ENCODE assay signal across 19 cellular contexts in the genomic region with DNA sequence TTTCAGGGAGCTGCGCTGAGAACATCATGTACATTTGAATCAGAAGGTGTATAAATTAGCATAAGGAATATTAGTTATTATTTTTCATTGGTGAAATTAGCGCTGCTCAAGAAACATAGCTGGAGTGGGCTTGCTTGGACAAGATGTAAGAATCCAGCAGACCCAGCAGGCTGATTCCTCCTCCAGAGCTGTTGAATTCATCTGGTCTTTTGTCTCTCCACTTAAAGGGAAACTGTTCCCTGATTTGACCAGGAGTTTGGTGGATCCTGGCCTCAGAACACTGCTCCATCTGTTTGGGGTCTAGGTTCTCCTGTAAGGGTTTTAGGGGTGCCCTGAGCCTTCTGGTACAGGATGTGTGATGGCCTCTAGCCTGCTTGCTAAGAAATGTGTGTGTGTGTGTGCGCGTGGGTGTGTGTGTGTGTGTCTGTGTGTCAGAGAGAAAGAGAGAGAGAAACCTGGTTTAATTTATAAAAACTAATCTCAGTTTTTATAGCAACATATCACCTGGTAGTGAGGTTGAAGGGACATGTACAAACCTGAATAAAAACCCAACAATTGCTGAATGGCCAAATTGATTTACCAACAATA. TPM values are rescaled to one million over a fixed set of nuclear protein-coding genes. Genes with fewer than 3 reads are reported as not detected.
DNase-seq lines count a peak whose midpoint lies in the region; ATAC-seq and TF ChIP-seq lines count a peak whose summit lies in the region.
"Had no signal": no experiment of that assay in that cellular context is flagged by ENCODE, and none has a peak within 500 bp of the region (broad histone marks: within the 10 kb centered on the region; RNA-seq: fewer than 3 reads in every experiment).

No MANE protein-coding gene starts in this region.

- H3K4me2 ChIP-seq in SU-DHL-6 (ENCODE audit: low read depth, low read length, poor library complexity, severe bottlenecking) = peak overlapping the region; percentile 83

- H3K4me3 Mint-ChIP-seq in T-helper 1 cell treated with Interleukin-12 subunit alpha and Interleukin-12 subunit beta and Interleukin-4 antibody, amounts not matched to agents 30 μg/mL and 1 μg/mL, for 36 hours = no peak overlapping the region
- peak overlapping the region in 3 of 8 donors; percentile 29 to 53 (median 39) for H3K4me3 Mint-ChIP-seq in CD4-positive, alpha-beta memory T cell
- H3K4me3 Mint-ChIP-seq in chondrocyte (ENCODE audit: unreplicated experiment) = no peak overlapping the region

- H3K9me3 ChIP-seq in CD4-positive, alpha-beta memory T cell (ENCODE audit: control insufficient read depth in 1 of 2, low read length in 2 of 2) = no peaks in the 10 kb centered on the region
- no peaks in the 10 kb centered on the region for H3K9me3 ChIP-seq in SU-DHL-6 (ENCODE audit: insufficient read depth, low read length)
- H3K9me3 ChIP-seq: body of pancreas, Caco-2 had no signal

- no peaks in the 10 kb centered on the region for H3K27me3 Mint-ChIP-seq in T-helper 1 cell treated with Interleukin-12 subunit alpha and Interleukin-12 subunit beta and Interleukin-4 antibody, amounts not matched to agents 30 μg/mL and 1 μg/mL, for 36 hours (ENCODE audit: low read depth)
- no peaks in the 10 kb centered on the region for H3K27me3 Mint-ChIP-seq in CD4-positive, alpha-beta memory T cell
- peaks cover 10% of the 10 kb centered on the region for H3K27me3 Mint-ChIP-seq in chondrocyte (ENCODE audit: low read depth)
- H3K27me3 Mint-ChIP-seq: stimulated activated naive CD8-positive, alpha-beta T cell treated with anti-CD3 and anti-CD28 coated beads, Interleukin-15, amount 100 ng/mL, for 72 hours had no signal

- intact Hi-C loops in CD4-positive, alpha-beta memory T cell (cut with micrococcal nuclease) = no loop called here

- H3K4me1 Mint-ChIP-seq in T-helper 1 cell treated with Interleukin-12 subunit alpha and Interleukin-12 subunit beta and Interleukin-4 antibody, amounts not matched to agents 30 μg/mL and 1 μg/mL, for 36 hours (ENCODE audit: low read depth) = peaks cover 41% of the 10 kb centered on the region
- H3K4me1 Mint-ChIP-seq in CD4-positive, alpha-beta memory T cell = peaks cover 35 to 71% (median 48%) of the 10 kb centered on the region in 4 donors
- H3K4me1 Mint-ChIP-seq in chondrocyte (ENCODE audit: low read depth) = peaks cover 27% of the 10 kb centered on the region

- TF ChIP-seq CTCF in SU-DHL-6 (IDR thresholded peaks at IDR 0.05; ENCODE audit: insufficient read depth, low read length, poor library complexity, severe bottlenecking) = no peak
- no peak for TF ChIP-seq CTCF in chondrocyte (IDR thresholded peaks at IDR 0.05)

- POLR2A ChIA-PET in CD4-positive, alpha-beta memory T cell (lab: Charles Lee; ENCODE audit: partially characterized antibody) = interaction anchor here (0.6 to 1.6 kb wide), 7 partner anchors 8 to 37 kb away, joined by 3 to 8 read pairs (median 4); a partner anchor contains a TSS

- peaks cover 30% of the 10 kb centered on the region for H3K36me3 Mint-ChIP-seq in T-helper 1 cell treated with Interleukin-12 subunit alpha and Interleukin-12 subunit beta and Interleukin-4 antibody, amounts not matched to agents 30 μg/mL and 1 μg/mL, for 36 hours (ENCODE audit: low read depth)
- H3K36me3 Mint-ChIP-seq in CD4-positive, alpha-beta memory T cell = peaks cover 57 to 70% of the 10 kb centered on the region in 2 donors
- no peaks in the 10 kb centered on the region for H3K36me3 Mint-ChIP-seq in chondrocyte (ENCODE audit: low read depth)

- ATAC-seq in HG03135 (IDR thresholded peaks at IDR 0.05; ENCODE audit: unreplicated experiment) (no peak), HG03439 (IDR thresholded peaks at IDR 0.05; ENCODE audit: unreplicated experiment) (no peak)
- ATAC-seq: body of pancreas; K562; stimulated activated naive CD8-positive, alpha-beta T cell treated with anti-CD3 and anti-CD28 coated beads, Interleukin-15, amount 100 ng/mL, for 72 hours had no signal

- H2AFZ ChIP-seq in SU-DHL-6 (ENCODE audit: low read depth, low read length, severe bottlenecking) = no peak overlapping the region

- no peaks in the 10 kb centered on the region for H3K9me2 ChIP-seq in SU-DHL-6 (replicated peaks; ENCODE audit: insufficient read depth, low read length)

- H3F3A ChIP-seq in SU-DHL-6 (ENCODE audit: insufficient read depth) = peaks cover 51% of the 10 kb centered on the region

- CTCF ChIA-PET in CD4-positive, alpha-beta memory T cell (lab: Charles Lee; ENCODE audit: partially characterized antibody) = interaction anchor here (0.7 to 1.3 kb wide), 5 partner anchors 8 to 71 kb away, joined by 3 to 5 read pairs (median 3); a partner anchor contains a TSS

- peaks cover 51% of the 10 kb centered on the region for H3K4me1 ChIP-seq in CD4-positive, alpha-beta memory T cell (ENCODE audit: insufficient read depth, low read length)
- H3K4me1 ChIP-seq: body of pancreas had no signal

- no peak overlapping the region for H3K27ac ChIP-seq in CD4-positive, alpha-beta memory T cell (ENCODE audit: low read depth, low read length)
- H3K27ac ChIP-seq in SU-DHL-6 (ENCODE audit: low read depth, low read length) = peak overlapping the region; percentile 98
- H3K27ac ChIP-seq: 22Rv1, body of pancreas, coronary artery, VCaP had no signal

- H3K27ac Mint-ChIP-seq in T-helper 1 cell treated with Interleukin-12 subunit alpha and Interleukin-12 subunit beta and Interleukin-4 antibody, amounts not matched to agents 30 μg/mL and 1 μg/mL, for 36 hours = peak overlapping the region; percentile 52
- peak overlapping the region in 6 of 7 donors; percentile 47 to 91 (median 68) for H3K27ac Mint-ChIP-seq in CD4-positive, alpha-beta memory T cell
- H3K27ac Mint-ChIP-seq in chondrocyte (ENCODE audit: unreplicated experiment) = no peak overlapping the region

- no peaks in the 10 kb centered on the region for H3K79me2 ChIP-seq in SU-DHL-6 (ENCODE audit: insufficient read depth, low read length)

- no peaks in the 10 kb centered on the region for H3K9me3 Mint-ChIP-seq in T-helper 1 cell treated with Interleukin-12 subunit alpha and Interleukin-12 subunit beta and Interleukin-4 antibody, amounts not matched to agents 30 μg/mL and 1 μg/mL, for 36 hours
- peaks cover 0 to 2% (median 0%) of the 10 kb centered on the region in 8 donors for H3K9me3 Mint-ChIP-seq in CD4-positive, alpha-beta memory T cell
- no peaks in the 10 kb centered on the region for H3K9me3 Mint-ChIP-seq in chondrocyte (ENCODE audit: low read depth)
- H3K9me3 Mint-ChIP-seq: stimulated activated naive CD8-positive, alpha-beta T cell treated with anti-CD3 and anti-CD28 coated beads, Interleukin-15, amount 100 ng/mL, for 72 hours had no signal

- 0 out of 2 replicates have a peak overlapping the region, but pooled peaks have one; percentile 96 for H3K9ac ChIP-seq in SU-DHL-6 (ENCODE audit: low read length)

- no peaks in the 10 kb centered on the region for H4K20me1 ChIP-seq in SU-DHL-6 (ENCODE audit: low read depth, low read length)

- DNase-seq in T-helper 1 cell (no peak), cerebellar cortex (ENCODE audit: low spot score) (peak; percentile 59), chondrocyte (ENCODE audit: low spot score) (no peak)
- DNase-seq in CD4-positive, alpha-beta memory T cell = no peak
- DNase-seq: AML-193; body of pancreas; Caco-2; MV-4-11; NCI-H2029 treated with DMSO at 0.1 percent for 48 hours; stimulated activated naive CD8-positive, alpha-beta T cell treated with anti-CD3 and anti-CD28 coated beads, Interleukin-15, amount 100 ng/mL, for 72 hours; trophoblast cell had no signal

- no peak overlapping the region for H3K4me3 ChIP-seq in CD4-positive, alpha-beta memory T cell (ENCODE audit: low read length in 2 of 2)
- no peak overlapping the region for H3K4me3 ChIP-seq in SU-DHL-6 (ENCODE audit: insufficient read depth, low read length, poor library complexity, severe bottlenecking)
- H3K4me3 ChIP-seq: body of pancreas, coronary artery, K562 had no signal

- H3K36me3 ChIP-seq in CD4-positive, alpha-beta memory T cell (ENCODE audit: insufficient read depth, low read length) = peaks cover 6% of the 10 kb centered on the region
- H3K36me3 ChIP-seq in SU-DHL-6 (ENCODE audit: low read length) = no peaks in the 10 kb centered on the region

- no peaks in the 10 kb centered on the region for H3K27me3 ChIP-seq in CD4-positive, alpha-beta memory T cell (ENCODE audit: insufficient read depth, low read length)
- no peaks in the 10 kb centered on the region for H3K27me3 ChIP-seq in SU-DHL-6 (ENCODE audit: low read length)
- H3K27me3 ChIP-seq: body of pancreas had no signal

RNA-seq across cellular contexts. Expression of a gene that starts 8.3 kb away (rescaled TPM):
- total RNA-seq in CD4-positive, alpha-beta memory T cell = 100 to 1,000 TPM; 610 to 660 TPM
- 100 to 1,000 TPM; 159 to 283 TPM for polyA plus RNA-seq in CD4-positive, alpha-beta memory T cell
- total RNA-seq in chondrocyte = 0.85 to 0.92 TPM (median 0.87 TPM) in 3 replicates

Comparison
In these comparisons a context has a peak if more than half of its experiments do, and no peak if none do; other contexts are left out.
1. RNA of a gene that starts 8.3 kb away (total RNA-seq): 610 to 660 TPM in CD4-positive, alpha-beta memory T cell; 0.85 to 0.92 TPM in chondrocyte; every median in the first group is over 100 times any median in the second.